In the genomic region with DNA sequence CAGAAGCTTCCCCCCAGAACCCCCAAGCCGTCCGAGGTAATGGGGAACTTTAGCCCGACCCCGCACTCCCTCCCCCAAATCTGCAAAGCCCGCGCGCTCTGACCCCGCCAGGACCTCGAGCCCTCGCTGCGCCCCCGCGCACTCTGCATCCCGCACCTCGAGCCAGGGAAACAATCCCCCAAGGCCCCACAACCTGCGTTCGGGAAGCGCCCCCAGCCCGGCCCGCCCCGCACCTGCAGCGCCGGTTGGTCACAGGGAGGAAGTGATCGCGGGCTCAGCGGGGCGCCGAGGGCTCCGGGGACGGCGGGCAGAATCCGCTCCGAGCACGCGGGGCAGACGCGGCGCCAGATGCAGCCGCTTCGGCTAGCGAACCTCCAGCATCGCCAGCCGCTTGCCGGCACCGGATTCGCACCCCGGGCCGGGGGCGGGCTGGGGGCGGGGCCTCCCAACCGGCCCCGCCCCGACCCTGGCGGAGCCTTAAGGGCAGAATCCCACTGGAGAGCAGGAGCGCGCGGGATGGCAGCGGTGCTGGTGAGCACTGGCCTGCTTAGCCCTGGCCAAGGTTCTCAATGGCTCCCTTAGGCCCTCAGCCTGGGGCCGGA, we compare ENCODE assay signal across 9 cellular contexts. TPM values are rescaled to one million over a fixed set of nuclear protein-coding genes. Genes with fewer than 3 reads are reported as not detected.
DNase-seq lines count a peak whose midpoint lies in the region; ATAC-seq lines count a peak whose summit lies in the region.
"Had no signal": no experiment of that assay in that cellular context is flagged by ENCODE, and none has a peak within 500 bp of the region (broad histone marks: within the 10 kb centered on the region; RNA-seq: fewer than 3 reads in every experiment).

Gene CAMKV (minus strand): TSS at position 382 of the 602 bp plus-strand sequence. CDS start 7,518 bp downstream, outside the sequence.

- no peak within 1 kb of the TSS for H3K9ac ChIP-seq in iPS-15b (ENCODE audit: low read depth, low read length)

- POLR2A ChIA-PET in CD8-positive, alpha-beta memory T cell (lab: Charles Lee): no interaction called here

- peaks cover 22% of the 10 kb centered on the region for H3K27me3 ChIP-seq in CD8-positive, alpha-beta memory T cell (ENCODE audit: insufficient read depth, low read length, poor library complexity, severe bottlenecking)
- peaks cover 16% of the 10 kb centered on the region for H3K27me3 ChIP-seq in iPS-15b (ENCODE audit: control insufficient read depth, insufficient read depth, low read length)

- H3K4me1 Mint-ChIP-seq in CD8-positive, alpha-beta memory T cell: peaks cover 5 to 12% (median 6%) of the 10 kb centered on the region in 3 donors
- peaks cover 5% of the 10 kb centered on the region for H3K4me1 Mint-ChIP-seq in activated T-cell treated with anti-CD3 and anti-CD28 coated beads, Interleukin-2, amount 50 U/mL, for 24 hours (ENCODE audit: low read depth)

- peak in 3 of 5 donors; percentile 11 to 27 (median 14) for DNase-seq in CD8-positive, alpha-beta memory T cell
- DNase-seq in HuH-7.5 (ENCODE audit: low spot score): peak; percentile 51
- peak; percentile 59 for DNase-seq in activated T-cell treated with anti-CD3 and anti-CD28 coated beads, Interleukin-2, amount 50 U/mL, for 24 hours
- peak; percentile 14 for DNase-seq in stimulated activated CD4-positive, alpha-beta T cell treated with anti-CD3 and anti-CD28 coated beads, Interleukin-4, amount 100 ng/mL, for 24 hours
- DNase-seq in cerebellar nuclear complex (lab: John Stamatoyannopoulos, UW): no peak
- DNase-seq in dedifferentiated amniotic fluid mesenchymal stem cell (ENCODE audit: extremely low spot score): no peak

- H3K4me3 ChIP-seq in CD8-positive, alpha-beta memory T cell (ENCODE audit: low read length): no peak within 1 kb of the TSS
- H3K4me3 ChIP-seq in iPS-15b (ENCODE audit: low read depth, low read length): peak within 1 kb of the TSS; percentile 72

- H3K27ac Mint-ChIP-seq in CD8-positive, alpha-beta memory T cell: peak within 1 kb of the TSS in 2 of 8 donors; percentile 33 to 43
- H3K27ac Mint-ChIP-seq in activated T-cell treated with anti-CD3 and anti-CD28 coated beads, Interleukin-2, amount 50 U/mL, for 24 hours: no peak within 1 kb of the TSS

- H3K9me3 ChIP-seq in CD8-positive, alpha-beta memory T cell (ENCODE audit: low read length): no peaks in the 10 kb centered on the region
- no peaks in the 10 kb centered on the region for H3K9me3 ChIP-seq in iPS-15b (ENCODE audit: control insufficient read depth, insufficient read depth, low read length)

- H3K27ac ChIP-seq in CD8-positive, alpha-beta memory T cell (ENCODE audit: low read depth, low read length): no peak within 1 kb of the TSS

- peaks cover 6% of the 10 kb centered on the region for H3K4me1 ChIP-seq in CD8-positive, alpha-beta memory T cell (ENCODE audit: insufficient read depth, low read length)
- H3K4me1 ChIP-seq in iPS-15b (ENCODE audit: control insufficient read depth, insufficient read depth, low read length): peaks cover 21% of the 10 kb centered on the region

- H3K36me3 ChIP-seq in CD8-positive, alpha-beta memory T cell (ENCODE audit: insufficient read depth, low read length): no peaks in the 10 kb centered on the region
- H3K36me3 ChIP-seq in iPS-15b (ENCODE audit: control insufficient read depth, insufficient read depth, low read length): no peaks in the 10 kb centered on the region

- no peak for ATAC-seq in HG03045 (IDR thresholded peaks at IDR 0.05; ENCODE audit: unreplicated experiment)

- peak within 1 kb of the TSS in 6 of 7 donors; percentile 15 to 47 (median 25) for H3K4me3 Mint-ChIP-seq in CD8-positive, alpha-beta memory T cell
- H3K4me3 Mint-ChIP-seq in activated T-cell treated with anti-CD3 and anti-CD28 coated beads, Interleukin-2, amount 50 U/mL, for 24 hours: peak within 1 kb of the TSS; percentile 59

- peaks cover 39 to 41% of the 10 kb centered on the region in 2 donors for H3K27me3 Mint-ChIP-seq in CD8-positive, alpha-beta memory T cell
- peaks cover 54% of the 10 kb centered on the region for H3K27me3 Mint-ChIP-seq in activated T-cell treated with anti-CD3 and anti-CD28 coated beads, Interleukin-2, amount 50 U/mL, for 24 hours

- CTCF ChIA-PET in CD8-positive, alpha-beta memory T cell (lab: Charles Lee): no interaction called here

- no peaks in the 10 kb centered on the region for H3K36me3 Mint-ChIP-seq in CD8-positive, alpha-beta memory T cell
- H3K36me3 Mint-ChIP-seq in activated T-cell treated with anti-CD3 and anti-CD28 coated beads, Interleukin-2, amount 50 U/mL, for 24 hours (ENCODE audit: low read depth): no peaks in the 10 kb centered on the region

- no peaks in the 10 kb centered on the region for H3K9me3 Mint-ChIP-seq in CD8-positive, alpha-beta memory T cell
- H3K9me3 Mint-ChIP-seq in activated T-cell treated with anti-CD3 and anti-CD28 coated beads, Interleukin-2, amount 50 U/mL, for 24 hours: no peaks in the 10 kb centered on the region

RNA-seq across cellular contexts. Expression of gene CAMKV, which starts in this region (rescaled TPM):
- under 1 TPM; 0.44 to 0.77 TPM for total RNA-seq in CD8-positive, alpha-beta memory T cell
- not detected for polyA plus RNA-seq in CD8-positive, alpha-beta memory T cell
- total RNA-seq: HT1080 had no signal

Comparison
In these comparisons a context has a peak if more than half of its experiments do, and no peak if none do; other contexts are left out.
1. Peak in DNase-seq in CD8-positive, alpha-beta memory T cell; RNA of the gene not detected or under 1 TPM.
2. DNase-seq: peak in HuH-7.5 (single experiment), activated T-cell treated with anti-CD3 and anti-CD28 coated beads, Interleukin-2, amount 50 U/mL, for 24 hours (single experiment) and stimulated activated CD4-positive, alpha-beta T cell treated with anti-CD3 and anti-CD28 coated beads, Interleukin-4, amount 100 ng/mL, for 24 hours (single experiment); none in cerebellar nuclear complex (0 of 2) and dedifferentiated amniotic fluid mesenchymal stem cell (single experiment).